Comparison of ENCODE assay signal across 14 cellular contexts in the genomic region with DNA sequence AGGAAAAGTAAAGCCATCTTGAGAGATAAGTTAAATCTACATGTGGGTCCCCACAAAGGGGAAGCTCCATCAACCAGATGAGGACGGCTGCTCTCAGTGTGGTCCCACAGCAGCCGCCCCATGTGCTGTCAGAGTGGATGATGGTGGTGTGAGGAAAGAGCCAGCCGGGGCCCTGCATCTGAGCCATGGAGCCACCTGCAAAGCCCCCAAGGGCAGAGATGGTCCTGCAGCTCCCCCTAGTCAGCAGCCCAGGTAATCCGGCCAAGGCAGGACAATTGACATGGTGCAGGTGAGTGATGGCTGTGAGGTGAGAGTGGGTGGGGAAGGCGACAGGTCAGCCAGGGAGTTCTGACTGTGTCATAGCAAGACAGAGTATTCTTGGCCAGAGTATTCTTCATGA.
DNase-seq lines count a peak whose midpoint lies in the region; ATAC-seq and TF ChIP-seq lines count a peak whose summit lies in the region.
"Had no signal": no experiment of that assay in that cellular context is flagged by ENCODE, and none has a peak within 500 bp of the region (broad histone marks: within the 10 kb centered on the region; RNA-seq: fewer than 3 reads in every experiment).

No MANE protein-coding gene starts in this region.

- no peak overlapping the region for H3K4me2 ChIP-seq in mesenchymal stem cell (ENCODE audit: low read length, poor library complexity, severe bottlenecking)

- no peak overlapping the region for H2BK120ac ChIP-seq in mesenchymal stem cell (ENCODE audit: low read depth, low read length)

- H3K79me1 ChIP-seq in mesenchymal stem cell (replicated peaks; ENCODE audit: low read length, poor library complexity, severe bottlenecking), result no peaks in the 10 kb centered on the region

- no peaks in the 10 kb centered on the region for H3K9me3 ChIP-seq in endodermal cell (ENCODE audit: control insufficient read depth, low read length)
- no peaks in the 10 kb centered on the region for H3K9me3 ChIP-seq in mesenchymal stem cell (ENCODE audit: control insufficient read depth, low read length)
- no peaks in the 10 kb centered on the region for H3K9me3 ChIP-seq in CD8-positive, alpha-beta T cell (ENCODE audit: low read length)

- POLR2A ChIA-PET in CD8-positive, alpha-beta T cell (lab: Charles Lee), result no interaction called here

- H3K27me3 Mint-ChIP-seq in endodermal cell (ENCODE audit: insufficient read depth), result peaks cover 4% of the 10 kb centered on the region
- H3K27me3 Mint-ChIP-seq in CD8-positive, alpha-beta T cell (ENCODE audit: low read depth), result peaks cover 23% of the 10 kb centered on the region

- no peak overlapping the region for H2AFZ ChIP-seq in mesenchymal stem cell (ENCODE audit: low read depth, low read length)

- intact Hi-C loops in CD8-positive, alpha-beta T cell (cut with DNase I, micrococcal nuclease), result no loop called here

- no peak overlapping the region for H2BK12ac ChIP-seq in mesenchymal stem cell (ENCODE audit: low read length in 2 of 2)

- DNase-seq in DMS153 treated with DMSO at 0.1 percent for 48 hours (lab: John Stamatoyannopoulos, UW; ENCODE audit: unreplicated experiment) (peak; percentile 16), endodermal cell (peak; percentile 91), mesenchymal stem cell (no peak), AG08396 (ENCODE audit: low spot score) (no peak), NCI-H187 (lab: John Stamatoyannopoulos, UW) (no peak)
- no peak for DNase-seq in CD8-positive, alpha-beta T cell
- DNase-seq: activated CD4-positive, alpha-beta T cell treated with anti-CD3 and anti-CD28 coated beads for 1 hour; activated gamma-delta T cell treated with Interleukin-2 at 50 U/mL for 16 hours; cerebellar nuclear complex; kidney; NCI-H1436 treated with DMSO at 0.1 percent for 48 hours had no signal

- H3K23ac ChIP-seq in mesenchymal stem cell (ENCODE audit: low read length in 2 of 2), result no peak overlapping the region

- H4K8ac ChIP-seq in mesenchymal stem cell (ENCODE audit: low read length), result no peak overlapping the region

- WGBS in endodermal cell (ENCODE audit: insufficient coverage in 1 of 2, insufficient read length in 1 of 2), 2 experiments, result 74 to 88% methylated on average over 3 to 5 of the region's 5 CpGs
- 76% methylated on average over 3 of the region's 5 CpGs for WGBS in mesenchymal stem cell

- no peak overlapping the region for H4K91ac ChIP-seq in mesenchymal stem cell (ENCODE audit: low read length)

- CTCF ChIA-PET in CD8-positive, alpha-beta T cell (lab: Charles Lee), result no interaction called here

- no peak overlapping the region for H3K27ac Mint-ChIP-seq in endodermal cell
- no peak overlapping the region for H3K27ac Mint-ChIP-seq in CD8-positive, alpha-beta T cell

- H3K18ac ChIP-seq in mesenchymal stem cell (ENCODE audit: low read depth in 1 of 2, low read length in 2 of 2), result no peak overlapping the region

- H3K36me3 ChIP-seq in endodermal cell (ENCODE audit: control insufficient read depth, insufficient read depth, low read length) (no peaks in the 10 kb centered on the region), mesenchymal stem cell (ENCODE audit: control insufficient read depth in 1 of 2, insufficient read depth in 2 of 2, low read depth in 1 of 2, low read length in 2 of 2) (no peaks in the 10 kb centered on the region)
- H3K36me3 ChIP-seq in CD8-positive, alpha-beta T cell (ENCODE audit: insufficient read depth, low read length), result no peaks in the 10 kb centered on the region

- H3K14ac ChIP-seq in mesenchymal stem cell (ENCODE audit: low read length in 2 of 2), result no peak overlapping the region

- H3K4me3 ChIP-seq in endodermal cell (ENCODE audit: low read length) (no peak overlapping the region), mesenchymal stem cell (ENCODE audit: insufficient read depth in 1 of 2, low read depth in 1 of 2, low read length in 2 of 2) (no peak overlapping the region)
- no peak overlapping the region for H3K4me3 ChIP-seq in CD8-positive, alpha-beta T cell (ENCODE audit: low read depth, low read length)

- H2BK5ac ChIP-seq in mesenchymal stem cell (ENCODE audit: low read depth, low read length, poor library complexity, severe bottlenecking), result no peak overlapping the region

- H3K36me3 Mint-ChIP-seq in endodermal cell (ENCODE audit: low read depth), result no peaks in the 10 kb centered on the region
- no peaks in the 10 kb centered on the region for H3K36me3 Mint-ChIP-seq in CD8-positive, alpha-beta T cell

- no peak overlapping the region for H2BK15ac ChIP-seq in mesenchymal stem cell (ENCODE audit: low read depth, poor library complexity, severe bottlenecking)

- H3K4ac ChIP-seq in mesenchymal stem cell (ENCODE audit: low read depth in 1 of 2, low read length in 2 of 2), result no peak overlapping the region

- no peaks in the 10 kb centered on the region for H3K4me1 ChIP-seq in endodermal cell (ENCODE audit: control insufficient read depth, insufficient read depth, low read length)
- H3K4me1 ChIP-seq in mesenchymal stem cell (ENCODE audit: control insufficient read depth, insufficient read depth, low read depth, low read length), result no peaks in the 10 kb centered on the region
- no peaks in the 10 kb centered on the region for H3K4me1 ChIP-seq in CD8-positive, alpha-beta T cell (ENCODE audit: insufficient read depth, low read length)

- H3K27ac ChIP-seq in endodermal cell (ENCODE audit: low read depth, low read length) (no peak overlapping the region), mesenchymal stem cell (ENCODE audit: low read length, poor library complexity, severe bottlenecking) (no peak overlapping the region)
- no peak overlapping the region for H3K27ac ChIP-seq in CD8-positive, alpha-beta T cell (ENCODE audit: low read depth, low read length)

- H3K27me3 ChIP-seq in endodermal cell (ENCODE audit: control insufficient read depth, insufficient read depth, low read length, poor library complexity, severe bottlenecking) (peaks cover 4% of the 10 kb centered on the region), mesenchymal stem cell (ENCODE audit: control insufficient read depth in 1 of 2, insufficient read depth in 1 of 2, low read length in 2 of 2) (no peaks in the 10 kb centered on the region)
- H3K27me3 ChIP-seq in CD8-positive, alpha-beta T cell (ENCODE audit: insufficient read depth, low read length), result no peaks in the 10 kb centered on the region

- ATAC-seq in GM18498 (IDR thresholded peaks at IDR 0.05; ENCODE audit: unreplicated experiment) (peak; percentile 68), HG03135 (IDR thresholded peaks at IDR 0.05; ENCODE audit: unreplicated experiment) (peak; percentile 55)
- no peak for ATAC-seq in CD8-positive, alpha-beta T cell

- no peak overlapping the region for H3K4me3 Mint-ChIP-seq in endodermal cell
- no peak overlapping the region for H3K4me3 Mint-ChIP-seq in CD8-positive, alpha-beta T cell
- H3K4me3 Mint-ChIP-seq: neural crest cell had no signal

- H3K9ac ChIP-seq in endodermal cell (ENCODE audit: extremely low read depth, low read length, poor library complexity, severe bottlenecking) (no peak overlapping the region), mesenchymal stem cell (ENCODE audit: low read length) (no peak overlapping the region)

- H3K9me3 Mint-ChIP-seq in endodermal cell, result no peaks in the 10 kb centered on the region
- peaks cover 2% of the 10 kb centered on the region for H3K9me3 Mint-ChIP-seq in CD8-positive, alpha-beta T cell
- H3K9me3 Mint-ChIP-seq: neural crest cell had no signal

- no peak overlapping the region for H2AK5ac ChIP-seq in mesenchymal stem cell (ENCODE audit: low read length, severe bottlenecking)

- TF ChIP-seq CTCF in endodermal cell (conservative IDR thresholded peaks at IDR 0.05), result peak; percentile 86
- no peak for TF ChIP-seq CTCF in CD8-positive, alpha-beta T cell (IDR thresholded peaks at IDR 0.05)

- no peaks in the 10 kb centered on the region for H3K4me1 Mint-ChIP-seq in endodermal cell
- H3K4me1 Mint-ChIP-seq in CD8-positive, alpha-beta T cell (ENCODE audit: low read depth), result no peaks in the 10 kb centered on the region
- H3K4me1 Mint-ChIP-seq: neural crest cell had no signal

Comparison
In these comparisons a context has a peak if more than half of its experiments do, and no peak if none do; other contexts are left out.
1. DNase-seq: peak in DMS153 treated with DMSO at 0.1 percent for 48 hours (single experiment) and endodermal cell (single experiment); none in mesenchymal stem cell (single experiment), CD8-positive, alpha-beta T cell (0 of 7), AG08396 (single experiment) and NCI-H187 (0 of 2).